21 cellular contexts compared by ENCODE assay signal in genomic region chr1:34532113-34532512, GRCh38.
DNase-seq lines count a peak whose midpoint lies in the region; ATAC-seq and TF ChIP-seq lines count a peak whose summit lies in the region.
"Had no signal": no experiment of that assay in that cellular context is flagged by ENCODE, and none has a peak within 500 bp of the region (broad histone marks: within the 10 kb centered on the region; RNA-seq: fewer than 3 reads in every experiment).

No MANE protein-coding gene starts in this region.

- ATAC-seq in GM21619 (IDR thresholded peaks at IDR 0.05; ENCODE audit: unreplicated experiment) (peak; percentile 54), HG03354 (IDR thresholded peaks at IDR 0.05; ENCODE audit: poor library complexity, severe bottlenecking, unreplicated experiment) (peak; percentile 43), natural killer cell (no peak)
- no peak for ATAC-seq in activated T-cell treated with anti-CD3 and anti-CD28 coated beads, Interleukin-2, amount 50 U/mL, for 72 hours (replicated peaks in 1 of 2)
- ATAC-seq: activated naive CD8-positive, alpha-beta T cell treated with anti-CD3 and anti-CD28 coated beads, Interleukin-2, amount 50 U/mL, for 24 hours; gastroesophageal sphincter; Panc1 had no signal

- no peaks in the 10 kb centered on the region for H3K9me3 Mint-ChIP-seq in activated T-cell treated with anti-CD3 and anti-CD28 coated beads, Interleukin-2, amount 50 U/mL, for 72 hours
- no peaks in the 10 kb centered on the region for H3K9me3 Mint-ChIP-seq in natural killer cell
- H3K9me3 Mint-ChIP-seq: activated CD4-positive, alpha-beta T cell treated with anti-CD3 and anti-CD28 coated beads, Interleukin-2, amount 10 ng/mL, durations not matched to agents 24 days and 14 days; activated naive CD8-positive, alpha-beta T cell treated with anti-CD3 and anti-CD28 coated beads, Interleukin-2, amount 50 U/mL, for 24 hours; brain; T-helper 1 cell treated with Interleukin-12 subunit alpha and Interleukin-12 subunit beta and Interleukin-4 antibody, amounts not matched to agents 30 μg/mL and 1 μg/mL, for 36 hours had no signal

- H3K27ac Mint-ChIP-seq in activated T-cell treated with anti-CD3 and anti-CD28 coated beads, Interleukin-2, amount 50 U/mL, for 72 hours: no peak overlapping the region
- H3K27ac Mint-ChIP-seq in natural killer cell: no peak overlapping the region
- H3K27ac Mint-ChIP-seq: activated CD4-positive, alpha-beta T cell treated with anti-CD3 and anti-CD28 coated beads, Interleukin-2, amount 10 ng/mL, durations not matched to agents 24 days and 14 days; activated naive CD8-positive, alpha-beta T cell treated with anti-CD3 and anti-CD28 coated beads, Interleukin-2, amount 50 U/mL, for 24 hours; brain; T-helper 1 cell treated with Interleukin-12 subunit alpha and Interleukin-12 subunit beta and Interleukin-4 antibody, amounts not matched to agents 30 μg/mL and 1 μg/mL, for 36 hours had no signal

- in situ Hi-C loops in GM13976 (cut with MboI; ENCODE audit: low sequenced_read_pairs, unreplicated experiment): no loop called here

- H3K4me1 Mint-ChIP-seq in activated T-cell treated with anti-CD3 and anti-CD28 coated beads, Interleukin-2, amount 50 U/mL, for 72 hours (ENCODE audit: low read depth): no peaks in the 10 kb centered on the region
- H3K4me1 Mint-ChIP-seq in natural killer cell: no peaks in the 10 kb centered on the region
- H3K4me1 Mint-ChIP-seq: activated CD4-positive, alpha-beta T cell treated with anti-CD3 and anti-CD28 coated beads, Interleukin-2, amount 10 ng/mL, durations not matched to agents 24 days and 14 days; activated naive CD8-positive, alpha-beta T cell treated with anti-CD3 and anti-CD28 coated beads, Interleukin-2, amount 50 U/mL, for 24 hours; brain had no signal

- H3K27me3 Mint-ChIP-seq in activated T-cell treated with anti-CD3 and anti-CD28 coated beads, Interleukin-2, amount 50 U/mL, for 72 hours (ENCODE audit: low read depth): peaks cover 23% of the 10 kb centered on the region
- H3K27me3 Mint-ChIP-seq in natural killer cell (ENCODE audit: low read depth in 2 of 2): peaks cover 19% of the 10 kb centered on the region in 2 donors

- intact Hi-C loops in natural killer cell (cut with micrococcal nuclease): no loop called here

- no peaks in the 10 kb centered on the region for H3K36me3 Mint-ChIP-seq in activated T-cell treated with anti-CD3 and anti-CD28 coated beads, Interleukin-2, amount 50 U/mL, for 72 hours (ENCODE audit: insufficient read depth in 2 of 2)
- no peaks in the 10 kb centered on the region for H3K36me3 Mint-ChIP-seq in natural killer cell
- H3K36me3 Mint-ChIP-seq: brain had no signal

- DNase-seq in GM13976 (ENCODE audit: low spot score) (peak; percentile 41), GM19238 (ENCODE audit: insufficient read length, low spot score) (peak; percentile 47), RKO (ENCODE audit: low spot score) (no peak), natural killer cell (no peak), DMS53 (lab: John Stamatoyannopoulos, UW) (no peak)
- no peak for DNase-seq in activated T-cell treated with anti-CD3 and anti-CD28 coated beads, Interleukin-2, amount 50 U/mL, for 72 hours
- DNase-seq: activated CD4-positive, alpha-beta T cell treated with anti-CD3 and anti-CD28 coated beads, Interleukin-2, amount 10 ng/mL, durations not matched to agents 24 days and 14 days; activated naive CD8-positive, alpha-beta T cell treated with anti-CD3 and anti-CD28 coated beads, Interleukin-2, amount 50 U/mL, for 24 hours; effector memory CD4-positive, alpha-beta T cell; GDM1; KBM-7; NCI-H146; NCI-H748 treated with DMSO at 0.1 percent for 48 hours; stimulated activated CD4-positive, alpha-beta T cell treated with anti-CD3 and anti-CD28 coated beads, Interleukin-2, amount 100 ng/mL, for 48 hours; stimulated activated naive CD4-positive, alpha-beta T cell treated with Interleukin-2 at 50 U/mL for 16 hours had no signal

- no peak overlapping the region for H3K4me3 Mint-ChIP-seq in activated T-cell treated with anti-CD3 and anti-CD28 coated beads, Interleukin-2, amount 50 U/mL, for 72 hours
- H3K4me3 Mint-ChIP-seq in natural killer cell: no peak overlapping the region
- H3K4me3 Mint-ChIP-seq: activated CD4-positive, alpha-beta T cell treated with anti-CD3 and anti-CD28 coated beads, Interleukin-2, amount 10 ng/mL, durations not matched to agents 24 days and 14 days; activated naive CD8-positive, alpha-beta T cell treated with anti-CD3 and anti-CD28 coated beads, Interleukin-2, amount 50 U/mL, for 24 hours; brain; T-helper 1 cell treated with Interleukin-12 subunit alpha and Interleukin-12 subunit beta and Interleukin-4 antibody, amounts not matched to agents 30 μg/mL and 1 μg/mL, for 36 hours had no signal

- TF ChIP-seq CTCF in GM13976 (IDR thresholded peaks at IDR 0.05; ENCODE audit: borderline replicate concordance, control extremely low read depth, extremely low read depth, insufficient read depth, missing control alignments) (no peak), natural killer cell (IDR thresholded peaks at IDR 0.05) (no peak)

Comparison
In these comparisons a context has a peak if more than half of its experiments do, and no peak if none do; other contexts are left out.
1. DNase-seq: peak in GM13976 (single experiment) and GM19238 (single experiment); none in RKO (single experiment), activated T-cell treated with anti-CD3 and anti-CD28 coated beads, Interleukin-2, amount 50 U/mL, for 72 hours (0 of 2), natural killer cell (single experiment) and DMS53 (single experiment).
2. ATAC-seq: peak in GM21619 (single experiment) and HG03354 (single experiment); none in activated T-cell treated with anti-CD3 and anti-CD28 coated beads, Interleukin-2, amount 50 U/mL, for 72 hours (0 of 2) and natural killer cell (0 of 3).